Comparison of ENCODE assay signal across 10 cellular contexts in genomic region chr7:767941-768729, GRCh38.
DNase-seq lines count a peak whose midpoint lies in the region; ATAC-seq and TF ChIP-seq lines count a peak whose summit lies in the region.
"Had no signal": no experiment of that assay in that cellular context is flagged by ENCODE, and none has a peak within 500 bp of the region (broad histone marks: within the 10 kb centered on the region; RNA-seq: fewer than 3 reads in every experiment).

No MANE protein-coding gene starts in this region.

- DNase-seq in NCI-H1048 (lab: John Stamatoyannopoulos, UW) (peak; percentile 99), RWPE1 (ENCODE audit: low spot score) (peak; percentile 69), fibroblast of peridontal ligament (ENCODE audit: extremely low read depth) (peak; percentile 43), GM19240 (ENCODE audit: insufficient read length, low spot score) (no peak)
- DNase-seq in stimulated activated CD4-positive, alpha-beta T cell treated with anti-CD3 and anti-CD28 coated beads, Interleukin-4, amount 100 ng/mL, for 4 hours, result peak; percentile 28 to 43
- DNase-seq: activated CD8-positive, alpha-beta memory T cell treated with anti-CD3 and anti-CD28 coated beads, Interleukin-2, amount 50 U/mL, for 4 hours; NCI-H526 had no signal

- peak overlapping the region; percentile 75 for H3K27ac ChIP-seq in RWPE1
- H3K27ac ChIP-seq: thoracic aorta had no signal

- POLR2A ChIA-PET in RWPE1 (lab: Yijun Ruan, JAX; ENCODE audit: low non-redundant PET), result interaction anchor here (0.9 to 1.1 kb wide), 2 partner anchors 242 to 288 kb away, joined by 3 read pairs; no protein-coding TSS in a partner anchor

- CTCF ChIA-PET in RWPE1 (lab: Yijun Ruan, JAX), result interaction anchor here (0.6 kb wide), 2 partner anchors 10 to 454 kb away, joined by 3 to 5 read pairs; no protein-coding TSS in a partner anchor

- TF ChIP-seq CTCF in RWPE1 (conservative IDR thresholded peaks at IDR 0.05; ENCODE audit: low read depth), result no peak

- no peak for ATAC-seq in GM19023 (IDR thresholded peaks at IDR 0.05; ENCODE audit: unreplicated experiment)
- ATAC-seq in GM21526 (IDR thresholded peaks at IDR 0.05; ENCODE audit: low FRiP score, unreplicated experiment), result no peak
